ENCODE assay signal across 1 cellular context in genomic region chr5:74665246-74665645, GRCh38.
TF ChIP-seq lines count a peak whose summit lies in the region.

No MANE protein-coding gene starts in this region.

TF ChIP-seq in neural cell, 6 proteins besides CTCF, POLR2A, EP300 and RAD21:
- TF ChIP-seq, protein P1, sequence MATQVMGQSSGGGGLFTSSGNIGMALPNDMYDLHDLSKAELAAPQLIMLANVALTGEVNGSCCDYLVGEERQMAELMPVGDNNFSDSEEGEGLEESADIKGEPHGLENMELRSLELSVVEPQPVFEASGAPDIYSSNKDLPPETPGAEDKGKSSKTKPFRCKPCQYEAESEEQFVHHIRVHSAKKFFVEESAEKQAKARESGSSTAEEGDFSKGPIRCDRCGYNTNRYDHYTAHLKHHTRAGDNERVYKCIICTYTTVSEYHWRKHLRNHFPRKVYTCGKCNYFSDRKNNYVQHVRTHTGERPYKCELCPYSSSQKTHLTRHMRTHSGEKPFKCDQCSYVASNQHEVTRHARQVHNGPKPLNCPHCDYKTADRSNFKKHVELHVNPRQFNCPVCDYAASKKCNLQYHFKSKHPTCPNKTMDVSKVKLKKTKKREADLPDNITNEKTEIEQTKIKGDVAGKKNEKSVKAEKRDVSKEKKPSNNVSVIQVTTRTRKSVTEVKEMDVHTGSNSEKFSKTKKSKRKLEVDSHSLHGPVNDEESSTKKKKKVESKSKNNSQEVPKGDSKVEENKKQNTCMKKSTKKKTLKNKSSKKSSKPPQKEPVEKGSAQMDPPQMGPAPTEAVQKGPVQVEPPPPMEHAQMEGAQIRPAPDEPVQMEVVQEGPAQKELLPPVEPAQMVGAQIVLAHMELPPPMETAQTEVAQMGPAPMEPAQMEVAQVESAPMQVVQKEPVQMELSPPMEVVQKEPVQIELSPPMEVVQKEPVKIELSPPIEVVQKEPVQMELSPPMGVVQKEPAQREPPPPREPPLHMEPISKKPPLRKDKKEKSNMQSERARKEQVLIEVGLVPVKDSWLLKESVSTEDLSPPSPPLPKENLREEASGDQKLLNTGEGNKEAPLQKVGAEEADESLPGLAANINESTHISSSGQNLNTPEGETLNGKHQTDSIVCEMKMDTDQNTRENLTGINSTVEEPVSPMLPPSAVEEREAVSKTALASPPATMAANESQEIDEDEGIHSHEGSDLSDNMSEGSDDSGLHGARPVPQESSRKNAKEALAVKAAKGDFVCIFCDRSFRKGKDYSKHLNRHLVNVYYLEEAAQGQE (IDR thresholded peaks at IDR 0.05; ENCODE audit: borderline replicate concordance), result no peak
- TF ChIP-seq POLR2AphosphoS5 (IDR thresholded peaks at IDR 0.05) (no peak), EZH2 (IDR thresholded peaks at IDR 0.05; ENCODE audit: borderline replicate concordance, insufficient read depth, low read length, poor library complexity, severe bottlenecking) (no peak), TAF1 (IDR thresholded peaks at IDR 0.05; ENCODE audit: low read depth) (no peak), MXI1 (conservative IDR thresholded peaks at IDR 0.05; ENCODE audit: poor library complexity, severe bottlenecking) (no peak), SMC3 (conservative IDR thresholded peaks at IDR 0.05; ENCODE audit: poor library complexity) (no peak)
